Comparison of ENCODE assay signal across 8 cellular contexts in genomic region chr9:91727316-91727861, GRCh38.
DNase-seq lines count a peak whose midpoint lies in the region; ATAC-seq and TF ChIP-seq lines count a peak whose summit lies in the region.

No MANE protein-coding gene starts in this region.

- H3K27me3 Mint-ChIP-seq in stimulated activated memory B cell treated with anti-CD40 and anti-IgM and Interleukin-4, amounts not matched to agents 10 μg/mL and 1 μg/mL and 100 μg/mL, for 72 hours, result peaks cover 11% of the 10 kb centered on the region

- H3K27ac Mint-ChIP-seq in stimulated activated memory B cell treated with anti-CD40 and anti-IgM and Interleukin-4, amounts not matched to agents 10 μg/mL and 1 μg/mL and 100 μg/mL, for 72 hours, result peak overlapping the region; percentile 19

- peak overlapping the region; percentile 67 for H3K4me2 ChIP-seq in OCI-LY3 (ENCODE audit: low read length)

- peaks cover 11% of the 10 kb centered on the region for H3K4me1 ChIP-seq in OCI-LY3 (ENCODE audit: low read length)

- H3K4me1 Mint-ChIP-seq in stimulated activated memory B cell treated with anti-CD40 and anti-IgM and Interleukin-4, amounts not matched to agents 10 μg/mL and 1 μg/mL and 100 μg/mL, for 72 hours, result peaks cover 9% of the 10 kb centered on the region

- H4K20me1 ChIP-seq in OCI-LY3 (ENCODE audit: insufficient read depth, low read length), result 0 out of 2 replicates have a peak, but pooled peaks cover 6% of the 10 kb centered on the region

- H3K36me3 Mint-ChIP-seq in stimulated activated memory B cell treated with anti-CD40 and anti-IgM and Interleukin-4, amounts not matched to agents 10 μg/mL and 1 μg/mL and 100 μg/mL, for 72 hours, result no peaks in the 10 kb centered on the region

- H3K9me3 Mint-ChIP-seq in stimulated activated memory B cell treated with anti-CD40 and anti-IgM and Interleukin-4, amounts not matched to agents 10 μg/mL and 1 μg/mL and 100 μg/mL, for 72 hours, result no peaks in the 10 kb centered on the region

- no peaks in the 10 kb centered on the region for H3K9me3 ChIP-seq in OCI-LY3 (ENCODE audit: insufficient read depth, low read length)

- H3K36me3 ChIP-seq in OCI-LY3 (replicated peaks; ENCODE audit: low read depth, low read length), result no peaks in the 10 kb centered on the region

- DNase-seq in activated T-cell treated with anti-CD3 and anti-CD28 coated beads for 48 hours (ENCODE audit: low read depth) (peak; percentile 31), T47D (ENCODE audit: low read depth in 1 of 2, low spot score in 1 of 2) (peak; percentile 62 to 79), kidney tubule cell (ENCODE audit: low spot score) (peak; percentile 68), cortex of kidney (lab: John Stamatoyannopoulos, UW) (no peak)
- DNase-seq in activated T-cell treated with anti-CD3 and anti-CD28 coated beads, Interleukin-2, amount 50 U/mL, for 1 hour, result no peak

- H3K9ac ChIP-seq in OCI-LY3 (ENCODE audit: low read length), result no peak overlapping the region

- H3K27me3 ChIP-seq in OCI-LY3 (ENCODE audit: low read depth, low read length), result peaks cover 35% of the 10 kb centered on the region

- no peak overlapping the region for H3K27ac ChIP-seq in OCI-LY3 (ENCODE audit: low read length)

- ATAC-seq in HG03159 (IDR thresholded peaks at IDR 0.05; ENCODE audit: unreplicated experiment), result peak; percentile 68
- ATAC-seq in stimulated activated memory B cell treated with anti-CD40 and anti-IgM and Interleukin-4, amounts not matched to agents 10 μg/mL and 1 μg/mL and 100 μg/mL, for 72 hours, result peak; percentile 84

- H3K4me3 Mint-ChIP-seq in stimulated activated memory B cell treated with anti-CD40 and anti-IgM and Interleukin-4, amounts not matched to agents 10 μg/mL and 1 μg/mL and 100 μg/mL, for 72 hours, result no peak overlapping the region

- no peaks in the 10 kb centered on the region for H3K79me2 ChIP-seq in OCI-LY3 (ENCODE audit: low read length)

- in situ Hi-C loops in T47D (cut with HindIII; ENCODE audit: low pct_unique_long_range_greater_than_20kb, low sequenced_read_pairs), result no loop called here

- peak overlapping the region; percentile 54; the same call in 1 of the 2 replicates for H3K4me3 ChIP-seq in OCI-LY3 (ENCODE audit: low read length)

- H2AFZ ChIP-seq in OCI-LY3 (ENCODE audit: low read depth, low read length), result no peak overlapping the region

- TF ChIP-seq CTCF in OCI-LY3 (IDR thresholded peaks at IDR 0.05; ENCODE audit: low read depth, low read length), result peak; percentile 79

Comparison
In these comparisons a context has a peak if more than half of its experiments do, and no peak if none do; other contexts are left out.
1. DNase-seq: peak in activated T-cell treated with anti-CD3 and anti-CD28 coated beads for 48 hours (single experiment), T47D (2 of 2) and kidney tubule cell (single experiment); none in activated T-cell treated with anti-CD3 and anti-CD28 coated beads, Interleukin-2, amount 50 U/mL, for 1 hour (single experiment) and cortex of kidney (single experiment).